13 cellular contexts compared by ENCODE assay signal in the genomic region with DNA sequence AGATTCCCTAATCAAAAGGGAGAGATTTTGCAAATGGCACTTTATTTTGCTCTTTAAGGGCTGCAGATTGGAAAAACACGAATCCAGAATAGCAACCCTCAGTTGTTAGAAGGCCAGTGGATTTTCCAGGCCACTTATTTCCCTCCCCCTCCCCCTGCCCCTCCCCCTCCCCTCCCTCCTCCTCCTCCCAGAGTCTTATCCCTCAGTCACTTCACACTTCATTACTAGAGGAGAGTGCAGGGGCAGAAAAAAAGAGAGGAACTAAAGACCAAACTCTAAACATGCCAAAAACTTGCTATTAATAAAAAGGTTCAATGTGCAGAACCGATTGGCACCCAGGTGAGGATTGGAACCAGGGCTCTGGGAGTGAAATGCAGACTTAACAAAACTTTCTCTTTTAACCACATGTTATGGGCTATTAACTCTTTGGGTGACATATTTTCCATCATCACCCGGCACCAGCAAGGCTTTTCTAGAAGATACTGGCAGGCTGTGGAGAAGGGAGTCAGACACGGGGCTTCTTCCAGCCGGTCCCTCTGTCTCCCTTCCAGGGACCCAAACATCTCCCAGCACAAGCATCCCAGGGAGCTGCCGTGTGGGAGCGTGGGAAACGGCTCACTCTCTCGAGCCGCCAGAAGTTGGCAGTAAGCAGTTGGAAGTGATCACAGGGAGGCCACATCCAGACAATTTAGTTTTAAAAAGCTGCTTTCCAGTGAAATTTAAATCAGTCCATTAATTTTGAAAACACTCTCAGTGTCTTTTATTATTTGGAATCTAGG. TPM values are rescaled to one million over a fixed set of nuclear protein-coding genes. Genes with fewer than 3 reads are reported as not detected.
DNase-seq lines count a peak whose midpoint lies in the region; ATAC-seq and TF ChIP-seq lines count a peak whose summit lies in the region.
"Had no signal": no experiment of that assay in that cellular context is flagged by ENCODE, and none has a peak within 500 bp of the region (broad histone marks: within the 10 kb centered on the region; RNA-seq: fewer than 3 reads in every experiment).

No MANE protein-coding gene starts in this region.

- no peak overlapping the region for H3K27ac ChIP-seq in Panc1 (ENCODE audit: low read length)
- H3K27ac ChIP-seq in fibroblast of lung (ENCODE audit: insufficient read depth, low read length): peak overlapping the region; percentile 17
- H3K27ac ChIP-seq in left lung: no peak overlapping the region
- H3K27ac ChIP-seq in tibial artery: peak overlapping the region; percentile 12 to 39
- no peak overlapping the region for H3K27ac ChIP-seq in colonic mucosa
- H3K27ac ChIP-seq: PC-9 had no signal

- H3K27me3 Mint-ChIP-seq in activated CD4-positive, alpha-beta memory T cell treated with anti-CD3 and anti-CD28 coated beads for 36 hours: peaks cover 7% of the 10 kb centered on the region

- no peaks in the 10 kb centered on the region for H4K20me1 ChIP-seq in fibroblast of lung (ENCODE audit: control insufficient read depth, extremely low read depth, insufficient read depth, low read length)

- BruUV-seq in Panc1 (replicated peaks; lab: Mats Ljungman, UMichigan): no TSS peak

- POLR2A ChIA-PET in Panc1 (lab: Charles Lee): no interaction called here
- POLR2A ChIA-PET in activated CD4-positive, alpha-beta memory T cell treated with anti-CD3 and anti-CD28 coated beads for 36 hours (lab: Charles Lee): no interaction called here

- H3K9me3 Mint-ChIP-seq in activated CD4-positive, alpha-beta memory T cell treated with anti-CD3 and anti-CD28 coated beads for 36 hours: no peaks in the 10 kb centered on the region

- no peak overlapping the region for H3K27ac Mint-ChIP-seq in activated CD4-positive, alpha-beta memory T cell treated with anti-CD3 and anti-CD28 coated beads for 36 hours
- H3K27ac Mint-ChIP-seq: activated CD4-positive, alpha-beta T cell treated with anti-CD3 and anti-CD28 coated beads for 36 hours; T-helper 1 cell treated with Interleukin-12 subunit alpha and Interleukin-12 subunit beta and Interleukin-4 antibody, amounts not matched to agents 30 μg/mL and 1 μg/mL, for 36 hours had no signal

- no peak overlapping the region for H3K4me3 Mint-ChIP-seq in activated CD4-positive, alpha-beta memory T cell treated with anti-CD3 and anti-CD28 coated beads for 36 hours
- H3K4me3 Mint-ChIP-seq: activated CD4-positive, alpha-beta T cell treated with anti-CD3 and anti-CD28 coated beads for 36 hours; naive B cell; T-helper 1 cell treated with Interleukin-12 subunit alpha and Interleukin-12 subunit beta and Interleukin-4 antibody, amounts not matched to agents 30 μg/mL and 1 μg/mL, for 36 hours had no signal

- no peaks in the 10 kb centered on the region for H3K4me1 Mint-ChIP-seq in activated CD4-positive, alpha-beta memory T cell treated with anti-CD3 and anti-CD28 coated beads for 36 hours (ENCODE audit: low read depth)
- H3K4me1 Mint-ChIP-seq: activated CD4-positive, alpha-beta T cell treated with anti-CD3 and anti-CD28 coated beads for 36 hours had no signal

- peaks cover 13% of the 10 kb centered on the region for H3K4me1 ChIP-seq in Panc1 (ENCODE audit: control insufficient read depth, insufficient read depth, low read length)
- peaks cover 2% of the 10 kb centered on the region for H3K4me1 ChIP-seq in fibroblast of lung (ENCODE audit: control insufficient read depth, extremely low read depth, insufficient read depth, low read length)
- H3K4me1 ChIP-seq in left lung: peaks cover 0 to 9% of the 10 kb centered on the region in 2 donors
- H3K4me1 ChIP-seq in tibial artery: peaks cover 0 to 24% (median 14%) of the 10 kb centered on the region in 4 donors
- no peaks in the 10 kb centered on the region for H3K4me1 ChIP-seq in colonic mucosa

- H3K4me2 ChIP-seq in fibroblast of lung (ENCODE audit: extremely low read depth, insufficient read depth, low read length): peak overlapping the region; percentile 33
- H3K4me2 ChIP-seq: PC-9 had no signal

- no peaks in the 10 kb centered on the region for H3K36me3 Mint-ChIP-seq in activated CD4-positive, alpha-beta memory T cell treated with anti-CD3 and anti-CD28 coated beads for 36 hours
- H3K36me3 Mint-ChIP-seq: naive B cell had no signal

- TF ChIP-seq CTCF in Panc1 (IDR thresholded peaks at IDR 0.05): no peak
- TF ChIP-seq CTCF in fibroblast of lung (conservative IDR thresholded peaks at IDR 0.05 in 1 of 2, IDR thresholded peaks at IDR 0.05 in 1 of 2; ENCODE audit: low read depth in 1 of 2, low read length in 2 of 2): no peak
- no peak for TF ChIP-seq CTCF in left lung (IDR thresholded peaks at IDR 0.05)
- no peak for TF ChIP-seq CTCF in tibial artery (IDR thresholded peaks at IDR 0.05)
- TF ChIP-seq CTCF in colonic mucosa (IDR thresholded peaks at IDR 0.05): no peak

- ATAC-seq in Panc1: peak; percentile 63; the same call in 1 of the 2 replicates
- ATAC-seq in left lung: peak; percentile 29
- ATAC-seq: activated CD4-positive, alpha-beta T cell treated with anti-CD3 and anti-CD28 coated beads for 36 hours had no signal

- H3K4me3 ChIP-seq in Panc1 (ENCODE audit: low read depth in 2 of 2, low read length in 2 of 2) (no peak overlapping the region), fibroblast of lung (replicated peaks in 1 of 4; ENCODE audit: control extremely low read depth in 1 of 4, insufficient read depth in 1 of 4, low read depth in 3 of 4, low read length in 4 of 4) (no peak overlapping the region), left lung (no peak overlapping the region), tibial artery (no peak overlapping the region), colonic mucosa (no peak overlapping the region)
- H3K4me3 ChIP-seq: PC-9, tibial nerve had no signal

- DNase-seq in Panc1 (ENCODE audit: low read depth, low spot score) (no peak), fibroblast of lung (ENCODE audit: low read depth in 2 of 2) (peak; percentile 37 to 55), left lung (no peak), tibial artery (no peak), colonic mucosa (no peak), DMS79 treated with DMSO at 0.1 percent for 48 hours (lab: John Stamatoyannopoulos, UW) (no peak)
- DNase-seq in activated CD4-positive, alpha-beta memory T cell treated with anti-CD3 and anti-CD28 coated beads for 36 hours: no peak
- DNase-seq: activated CD4-positive, alpha-beta T cell treated with anti-CD3 and anti-CD28 coated beads for 36 hours; naive B cell; PC-9 had no signal

- CTCF ChIA-PET in Panc1 (lab: Charles Lee): no interaction called here
- CTCF ChIA-PET in activated CD4-positive, alpha-beta memory T cell treated with anti-CD3 and anti-CD28 coated beads for 36 hours (lab: Charles Lee): interaction anchor here (0.5 to 0.9 kb wide), 2 partner anchors 54 to 537 kb away, joined by 3 read pairs; no protein-coding TSS in a partner anchor

- no peak overlapping the region for H2AFZ ChIP-seq in fibroblast of lung (ENCODE audit: low read length)
- H2AFZ ChIP-seq: PC-9 had no signal

- no peaks in the 10 kb centered on the region for H3K27me3 ChIP-seq in Panc1 (ENCODE audit: control insufficient read depth, insufficient read depth, low read length)
- no peaks in the 10 kb centered on the region for H3K27me3 ChIP-seq in fibroblast of lung (ENCODE audit: control insufficient read depth, insufficient read depth, low read length)
- no peaks in the 10 kb centered on the region for H3K27me3 ChIP-seq in left lung
- H3K27me3 ChIP-seq in tibial artery: no peaks in the 10 kb centered on the region
- no peaks in the 10 kb centered on the region for H3K27me3 ChIP-seq in colonic mucosa
- H3K27me3 ChIP-seq: tibial nerve had no signal

- H3K79me2 ChIP-seq in fibroblast of lung (ENCODE audit: control insufficient read depth, insufficient read depth, low read length): peaks cover under 1% of the 10 kb centered on the region

- intact Hi-C loops in Panc1 (cut with micrococcal nuclease; ENCODE audit: unreplicated experiment): no loop called here
- intact Hi-C loops in left lung (cut with DNase I): no loop called here
- intact Hi-C loops in tibial artery (cut with DNase I; ENCODE audit: low total_unique reads): no loop called here
- intact Hi-C loops in colonic mucosa (cut with DNase I): no loop called here
- intact Hi-C loops in activated CD4-positive, alpha-beta memory T cell treated with anti-CD3 and anti-CD28 coated beads for 36 hours (cut with micrococcal nuclease): no loop called here

- no peak overlapping the region for H3K9ac ChIP-seq in fibroblast of lung (ENCODE audit: insufficient read depth, low read length)
- H3K9ac ChIP-seq in colonic mucosa (ENCODE audit: low read depth in 2 of 2, low read length in 2 of 2): no peak overlapping the region

- H3K9me3 ChIP-seq in Panc1 (ENCODE audit: control insufficient read depth, insufficient read depth, low read depth, low read length): no peaks in the 10 kb centered on the region
- H3K9me3 ChIP-seq in fibroblast of lung (ENCODE audit: control insufficient read depth, insufficient read depth, low read depth, low read length): no peaks in the 10 kb centered on the region
- H3K9me3 ChIP-seq in left lung: no peaks in the 10 kb centered on the region
- no peaks in the 10 kb centered on the region for H3K9me3 ChIP-seq in tibial artery
- no peaks in the 10 kb centered on the region for H3K9me3 ChIP-seq in colonic mucosa
- H3K9me3 ChIP-seq: tibial nerve had no signal

- in situ Hi-C loops in Panc1 (cut with HindIII; ENCODE audit: low pct_unique_long_range_greater_than_20kb, low sequenced_read_pairs): no loop called here

- H3K36me3 ChIP-seq in Panc1 (ENCODE audit: control insufficient read depth, insufficient read depth, low read length) (no peaks in the 10 kb centered on the region), fibroblast of lung (ENCODE audit: control insufficient read depth, insufficient read depth, low read length) (peaks cover 1% of the 10 kb centered on the region), left lung (peaks cover 0 to 5% of the 10 kb centered on the region in 2 donors), tibial artery (peaks cover 15 to 27% (median 26%) of the 10 kb centered on the region in 3 donors), colonic mucosa (no peaks in the 10 kb centered on the region)

RNA-seq across cellular contexts. Expression of a gene that starts 13.6 kb away (rescaled TPM):
- total RNA-seq in Panc1 (2021; ENCODE audit: unreplicated experiment): 89.3 TPM
- polyA plus RNA-seq in Panc1 (2012; ENCODE audit: insufficient read length): 83.4 TPM
- 29.1 and 29.3 TPM in 2 replicates for total RNA-seq in fibroblast of lung
- polyA plus RNA-seq in fibroblast of lung: 53.4 and 152 TPM in 2 replicates
- 45.1 and 163 TPM in 2 replicates for polyA plus RNA-seq in fibroblast of lung (2012)
- 122 and 241 TPM in 2 replicates for polyA minus RNA-seq in fibroblast of lung (ENCODE audit: low replicate concordance)
- total RNA-seq in left lung: 10 to 100 TPM; 55.4 to 77.4 TPM
- 10 to 100 TPM in 1 of 2 donors, 1 to 10 TPM in 1; 8.8 to 25.5 TPM for total RNA-seq in colonic mucosa
- total RNA-seq in activated CD4-positive, alpha-beta memory T cell treated with anti-CD3 and anti-CD28 coated beads for 36 hours: under 1 TPM; 0.05 to 0.07 TPM
- total RNA-seq: HT-29, PC-9 had no signal

Comparison
In these comparisons a context has a peak if more than half of its experiments do, and no peak if none do; other contexts are left out.
1. DNase-seq: peak in fibroblast of lung (2 of 2); none in Panc1 (single experiment), left lung (0 of 2), tibial artery (0 of 2), colonic mucosa (single experiment), DMS79 treated with DMSO at 0.1 percent for 48 hours (single experiment) and activated CD4-positive, alpha-beta memory T cell treated with anti-CD3 and anti-CD28 coated beads for 36 hours (single experiment).
2. H3K27ac ChIP-seq: peak in fibroblast of lung (single experiment) and tibial artery (2 of 2); none in Panc1 (single experiment), left lung (0 of 2) and colonic mucosa (single experiment).
3. RNA of a gene that starts 13.6 kb away (total RNA-seq): 89.3 TPM in Panc1 (single experiment), 55.4 to 77.4 TPM in left lung, 29.1 to 29.3 TPM in fibroblast of lung and 8.8 to 25.5 TPM in colonic mucosa; 0.05 to 0.07 TPM in activated CD4-positive, alpha-beta memory T cell treated with anti-CD3 and anti-CD28 coated beads for 36 hours; every median in the first group is over 4 times any median in the second.